Comparison of ENCODE assay signal across 8 cellular contexts in genomic region chr10:102675887-102676616, GRCh38. TPM values are rescaled to one million over a fixed set of nuclear protein-coding genes. Genes with fewer than 3 reads are reported as not detected.
A peak's percentile ranks its signal among the peaks of the same experiment; 100 is the strongest.
DNase-seq lines count a peak whose midpoint lies in the region; ATAC-seq and TF ChIP-seq lines count a peak whose summit lies in the region.

No MANE protein-coding gene starts in this region.

- H3K27ac ChIP-seq in CD8-positive, alpha-beta memory T cell (ENCODE audit: low read depth, low read length), result no peak overlapping the region
- peak overlapping the region; percentile 89 for H3K27ac ChIP-seq in cingulate gyrus (ENCODE audit: low read depth, low read length)

- H3K9me3 ChIP-seq in CD8-positive, alpha-beta memory T cell (ENCODE audit: low read length), result no peaks in the 10 kb centered on the region

- no peaks in the 10 kb centered on the region for H3K27me3 Mint-ChIP-seq in CD8-positive, alpha-beta memory T cell

- no peaks in the 10 kb centered on the region for H3K9me3 Mint-ChIP-seq in CD8-positive, alpha-beta memory T cell

- H3K4me1 Mint-ChIP-seq in CD8-positive, alpha-beta memory T cell, result peaks cover 34 to 51% (median 42%) of the 10 kb centered on the region in 3 donors

- TF ChIP-seq POLR2A in NB4 (IDR thresholded peaks at IDR 0.05; ENCODE audit: extremely low read depth, insufficient read length), result no peak

- H3K27ac Mint-ChIP-seq in CD8-positive, alpha-beta memory T cell, result peak overlapping the region in 7 of 8 donors; percentile 9 to 94 (median 75)

- no peak for TF ChIP-seq CTCF in NB4 (IDR thresholded peaks at IDR 0.05; ENCODE audit: low read depth, low read length)

- H3K4me3 ChIP-seq in CD8-positive, alpha-beta memory T cell (ENCODE audit: low read length), result no peak overlapping the region
- H3K4me3 ChIP-seq in NB4 (ENCODE audit: low read depth, low read length), result no peak overlapping the region

- POLR2A ChIA-PET in CD8-positive, alpha-beta memory T cell (lab: Charles Lee), result interaction anchor here (0.5 to 3.4 kb wide), 6 partner anchors 25 to 554 kb away, joined by 3 to 36 read pairs (median 3); partner anchors contain the start of genes ARL3, SFXN2 and TRIM8

- H3K4me3 Mint-ChIP-seq in CD8-positive, alpha-beta memory T cell, result peak overlapping the region in 1 of 7 donors; percentile 23

- H3K36me3 ChIP-seq in CD8-positive, alpha-beta memory T cell (ENCODE audit: insufficient read depth, low read length), result no peaks in the 10 kb centered on the region

- peaks cover 27% of the 10 kb centered on the region for H3K4me1 ChIP-seq in CD8-positive, alpha-beta memory T cell (ENCODE audit: insufficient read depth, low read length)

- ATAC-seq in HG02623 (IDR thresholded peaks at IDR 0.05; ENCODE audit: unreplicated experiment), result no peak

- peaks cover 0 to 4% (median 2%) of the 10 kb centered on the region in 3 donors for H3K36me3 Mint-ChIP-seq in CD8-positive, alpha-beta memory T cell

- DNase-seq in CD8-positive, alpha-beta memory T cell, result no peak
- peak; percentile 92 for DNase-seq in NB4 (ENCODE audit: low read depth)
- DNase-seq in myocyte (ENCODE audit: low read depth), result peak; percentile 91
- no peak for DNase-seq in ecto neural progenitor cell (ENCODE audit: low spot score)
- no peak for DNase-seq in NCI-H345 treated with DMSO at 0.1 percent for 48 hours (lab: John Stamatoyannopoulos, UW; ENCODE audit: unreplicated experiment)
- DNase-seq in occipital lobe (lab: John Stamatoyannopoulos, UW), result no peak

- CTCF ChIA-PET in CD8-positive, alpha-beta memory T cell (lab: Charles Lee), result interaction anchor here (0.7 to 5.7 kb wide), 9 partner anchors 10 to 226 kb away, joined by 3 to 39 read pairs (median 3); partner anchors contain the start of genes ARL3, SFXN2 and TRIM8

- H3K27me3 ChIP-seq in CD8-positive, alpha-beta memory T cell (ENCODE audit: insufficient read depth, low read length, poor library complexity, severe bottlenecking), result no peaks in the 10 kb centered on the region

RNA-seq across cellular contexts. Expression of gene TRIM8, which starts 31.8 kb away (rescaled TPM):
- total RNA-seq in CD8-positive, alpha-beta memory T cell, result 10 to 100 TPM; 72.0 to 74.5 TPM
- polyA plus RNA-seq in CD8-positive, alpha-beta memory T cell, result 63.9 TPM
- total RNA-seq in myocyte (230 and 274 TPM in 2 replicates), occipital lobe (23.4 TPM)
- 192 TPM for polyA plus RNA-seq in myocyte (2012)

RNA-seq across cellular contexts. Expression of gene ARL3, which starts 38.1 kb away (rescaled TPM):
- total RNA-seq in CD8-positive, alpha-beta memory T cell, result 1 to 10 TPM; 8.7 TPM
- polyA plus RNA-seq in CD8-positive, alpha-beta memory T cell, result 5.7 TPM
- total RNA-seq in myocyte, result 6.2 TPM in 2 replicates
- polyA plus RNA-seq in myocyte (2012), result 22.0 TPM
- total RNA-seq in occipital lobe, result 31.2 TPM

RNA-seq across cellular contexts. Expression of gene SFXN2, which starts 38.4 kb away (rescaled TPM):
- total RNA-seq in CD8-positive, alpha-beta memory T cell, result 10 to 100 TPM; 27.6 to 30.6 TPM
- 10.1 TPM for polyA plus RNA-seq in CD8-positive, alpha-beta memory T cell
- total RNA-seq in myocyte, result 0.57 and 1.3 TPM in 2 replicates
- 1.1 TPM for polyA plus RNA-seq in myocyte (2012)
- 4.8 TPM for total RNA-seq in occipital lobe

Comparison
In these comparisons a context has a peak if more than half of its experiments do, and no peak if none do; other contexts are left out.
1. DNase-seq: peak in NB4 (single experiment) and myocyte (single experiment); none in CD8-positive, alpha-beta memory T cell (0 of 5), ecto neural progenitor cell (single experiment), NCI-H345 treated with DMSO at 0.1 percent for 48 hours (single experiment) and occipital lobe (single experiment).